ENCODE assay signal across 28 cellular contexts in the genomic region with DNA sequence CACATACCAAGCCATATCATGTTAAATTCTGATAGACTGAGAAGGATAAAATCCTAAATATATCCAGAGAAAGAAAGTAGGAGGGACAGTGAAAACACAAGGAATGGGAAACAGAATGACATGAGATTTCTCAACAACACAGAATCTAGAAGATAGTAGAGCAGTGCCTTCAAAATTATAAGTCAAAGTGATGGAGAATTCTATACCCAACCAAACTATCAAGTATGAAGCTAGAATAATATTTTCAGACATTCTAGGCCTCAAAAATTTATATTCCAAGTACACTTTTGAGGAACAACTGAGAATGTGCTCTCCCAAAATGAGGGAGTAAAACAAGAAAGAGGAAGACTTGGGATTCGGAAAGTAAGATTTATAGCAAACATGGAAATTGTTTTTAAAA. TPM values are rescaled to one million over a fixed set of nuclear protein-coding genes. Genes with fewer than 3 reads are reported as not detected.
"Had no signal": no experiment of that assay in that cellular context is flagged by ENCODE, and none has a peak within 500 bp of the region (broad histone marks: within the 10 kb centered on the region; RNA-seq: fewer than 3 reads in every experiment).

No MANE protein-coding gene starts in this region.

- H3K4me3 ChIP-seq: stomach, suprapubic skin, testis, thoracic aorta, thyroid gland, tibial artery, tibial nerve, transverse colon, upper lobe of left lung, upper lobe of right lung, uterus, vagina had no signal

- FAIRE-seq: urothelium cell line had no signal

- H3K4me1 ChIP-seq: suprapubic skin, testis, thyroid gland, tibial artery, upper lobe of right lung, uterus, vagina had no signal

- H3K27me3 ChIP-seq: stomach, suprapubic skin, testis, thyroid gland, tibial artery, tibial nerve, transverse colon, upper lobe of left lung, upper lobe of right lung, uterus, vagina had no signal

- ATAC-seq: stimulated activated effector memory CD8-positive, alpha-beta T cell treated with anti-CD3 and anti-CD28 coated beads, Interleukin-12 subunit alpha, Interleukin-12 subunit beta, amount 100 ng/mL, for 72 hours; stimulated activated memory B cell treated with anti-CD40 and anti-IgM and Interleukin-4, amounts not matched to agents 10 μg/mL and 1 μg/mL and 100 μg/mL, for 72 hours; stimulated activated naive B cell treated with anti-CD40 and anti-IgM and Interleukin-4, amounts not matched to agents 10 μg/mL and 1 μg/mL and 100 μg/mL, for 72 hours; stimulated activated naive CD8-positive, alpha-beta T cell treated with anti-CD3 and anti-CD28 coated beads, Interleukin-15, amount 100 ng/mL, for 72 hours; stimulated activated naive CD8-positive, alpha-beta T cell treated with anti-CD3 and anti-CD28 coated beads, Interleukin-15, Interleukin-2, amounts not matched to agents 100 U/mL and 50 U/mL, for 24 hours; upper lobe of right lung had no signal

- H3K36me3 ChIP-seq: stomach, suprapubic skin, thoracic aorta, thyroid gland, tibial artery, tibial nerve, transverse colon, upper lobe of left lung, upper lobe of right lung, uterus, vagina had no signal

- H3K27ac ChIP-seq: stomach, suprapubic skin, testis, thoracic aorta, thyroid gland, tibial artery, tibial nerve, transverse colon, upper lobe of left lung, upper lobe of right lung, uterus, vagina had no signal

- DNase-seq: stimulated activated CD4-positive, alpha-beta T cell treated with anti-CD3 and anti-CD28 coated beads, Interleukin-2, amount 100 ng/mL, for 48 hours; stimulated activated CD4-positive, alpha-beta T cell treated with anti-CD3 and anti-CD28 coated beads, Interleukin-4, amount 100 ng/mL, for 1 hour; stimulated activated CD4-positive, alpha-beta T cell treated with anti-CD3 and anti-CD28 coated beads, Interleukin-4, amount 100 ng/mL, for 24 hours; stimulated activated CD4-positive, alpha-beta T cell treated with anti-CD3 and anti-CD28 coated beads, Interleukin-4, amount 100 ng/mL, for 4 hours; stimulated activated CD8-positive, alpha-beta memory T cell treated with anti-CD3 and anti-CD28 coated beads, Interleukin-4, amount 100 ng/mL, for 48 hours; stimulated activated naive B cell treated with anti-CD40 and anti-IgM and Interleukin-4, amounts not matched to agents 10 μg/mL and 1 μg/mL and 100 μg/mL, for 72 hours; stimulated activated naive CD4-positive, alpha-beta T cell; stimulated activated naive CD4-positive, alpha-beta T cell treated with Interleukin-2 at 50 U/mL for 16 hours; stimulated activated naive CD8-positive, alpha-beta T cell treated with anti-CD3 and anti-CD28 coated beads, Interleukin-15, amount 100 ng/mL, for 72 hours; stimulated activated naive CD8-positive, alpha-beta T cell treated with anti-CD3 and anti-CD28 coated beads, Interleukin-15, Interleukin-2, amounts not matched to agents 100 U/mL and 50 U/mL, for 24 hours; stomach; substantia nigra; testis; thyroid gland; transverse colon; trophoblast cell; upper lobe of left lung; upper lobe of right lung; uterus had no signal

- H3K9me3 ChIP-seq: suprapubic skin, testis, thoracic aorta, thyroid gland, transverse colon, upper lobe of left lung, upper lobe of right lung, uterus, vagina had no signal

RNA-seq across cellular contexts. Expression of gene MORN5, which starts 55.7 kb away (rescaled TPM):
- total RNA-seq: subcutaneous adipose tissue, suprapubic skin, thoracic aorta, thyroid gland, upper lobe of right lung, vagina had no signal
